4 cellular contexts compared by ENCODE assay signal in genomic region chr16:32646780-32647179, GRCh38. TPM values are rescaled to one million over a fixed set of nuclear protein-coding genes. Genes with fewer than 3 reads are reported as not detected.
"Had no signal": no experiment of that assay in that cellular context is flagged by ENCODE, and none has a peak within 500 bp of the region (broad histone marks: within the 10 kb centered on the region; RNA-seq: fewer than 3 reads in every experiment).

No MANE protein-coding gene starts in this region.

RNA-seq across cellular contexts. Expression of gene TP53TG3, which starts 29.2 kb away (rescaled TPM):
- total RNA-seq: GM23338, H1, H9, IMR-90 had no signal
- polyA plus RNA-seq: GM23338, H1, IMR-90 had no signal
